Comparison of ENCODE assay signal across 1 cellular context in the genomic region with DNA sequence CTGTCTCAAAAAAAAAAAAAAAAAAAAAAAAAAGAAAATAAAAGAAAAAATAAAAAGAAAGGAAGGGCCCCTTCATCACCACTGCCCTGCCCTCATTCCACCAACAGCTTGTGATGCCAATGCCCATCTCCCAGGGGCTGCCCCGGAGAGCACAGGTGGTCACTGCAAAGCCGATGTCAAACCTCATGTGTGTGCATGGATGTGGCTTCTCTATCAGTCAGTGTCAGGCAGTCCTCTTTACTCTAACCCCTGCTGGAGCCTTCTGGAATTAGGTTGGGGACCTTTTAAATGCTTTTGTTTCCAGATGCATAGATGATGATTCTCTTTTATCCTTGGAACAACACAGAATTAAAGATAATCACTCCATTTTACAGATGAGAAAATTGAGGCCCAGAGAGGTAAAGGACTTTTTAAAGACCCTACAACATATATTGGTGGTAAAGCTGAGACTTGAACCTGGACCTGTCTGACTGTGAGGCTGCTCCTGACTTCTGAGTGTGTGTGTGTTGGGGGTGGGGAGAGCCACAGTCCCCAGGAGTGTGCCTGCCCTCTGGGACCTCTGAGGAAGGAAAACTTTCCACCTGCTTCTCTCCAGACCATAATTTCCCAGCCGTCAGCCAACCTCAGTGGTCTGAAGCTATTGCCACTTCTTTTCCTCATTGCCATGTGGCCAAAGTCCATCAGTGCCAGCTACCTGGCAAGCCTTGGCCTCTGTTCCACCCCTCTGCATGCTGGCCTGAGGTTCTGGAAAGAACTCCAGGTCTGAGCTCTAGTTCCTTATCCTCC.
TF ChIP-seq lines count a peak whose summit lies in the region.

No MANE protein-coding gene starts in this region.

TF ChIP-seq in K562, 482 proteins besides CTCF, POLR2A, EP300 and RAD21:
- TF ChIP-seq ADNP (tag; IDR thresholded peaks at IDR 0.05) = peak; percentile 70
- no peak for TF ChIP-seq HNRNPH1 (optimal IDR thresholded peaks at IDR 0.05; ENCODE audit: low read depth, low read length)
- peak; percentile 44; the same call in 1 of the 2 replicates for TF ChIP-seq BCOR (IDR thresholded peaks at IDR 0.05)
- 0 out of 2 replicates have a peak, but pooled peaks have one; percentile 9 for TF ChIP-seq TCF3 (CRISPR knock-in tag; IDR thresholded peaks at IDR 0.05)
- peak; percentile 70 for TF ChIP-seq RBM25 (IDR thresholded peaks at IDR 0.05; ENCODE audit: low read depth, low read length, severe bottlenecking)
- no peak for TF ChIP-seq PHTF2 (CRISPR knock-in tag; IDR thresholded peaks at IDR 0.05)
- TF ChIP-seq CHD4 (IDR thresholded peaks at IDR 0.05; ENCODE audit: insufficient read depth, insufficient replicate concordance, low read depth, low read length, poor library complexity, severe bottlenecking) = peak; percentile 41
